8 cellular contexts compared by ENCODE assay signal in genomic region chr15:37764733-37765191, GRCh38.
DNase-seq lines count a peak whose midpoint lies in the region; ATAC-seq and TF ChIP-seq lines count a peak whose summit lies in the region.

No MANE protein-coding gene starts in this region.

- H3K27ac ChIP-seq in cardiac muscle cell: no peak overlapping the region
- H3K27ac ChIP-seq in Panc1 (ENCODE audit: low read length): no peak overlapping the region

- POLR2A ChIA-PET in Panc1 (lab: Charles Lee): no interaction called here

- H3K4me1 ChIP-seq in cardiac muscle cell (ENCODE audit: low read depth) (no peaks in the 10 kb centered on the region), Panc1 (ENCODE audit: control insufficient read depth, insufficient read depth, low read length) (no peaks in the 10 kb centered on the region)

- in situ Hi-C loops in Panc1 (cut with HindIII; ENCODE audit: low pct_unique_long_range_greater_than_20kb, low sequenced_read_pairs): no loop called here

- H3K9me3 ChIP-seq in cardiac muscle cell (ENCODE audit: low read depth): no peaks in the 10 kb centered on the region
- H3K9me3 ChIP-seq in Panc1 (ENCODE audit: control insufficient read depth, insufficient read depth, low read depth, low read length): no peaks in the 10 kb centered on the region; the same call in 1 of the 2 replicates

- ATAC-seq in left ventricle myocardium superior (no peak), HG02981 (IDR thresholded peaks at IDR 0.05; ENCODE audit: unreplicated experiment) (peak; percentile 64), Panc1 (no peak), GM21737 (IDR thresholded peaks at IDR 0.05; ENCODE audit: unreplicated experiment) (no peak)

- H3K4me3 ChIP-seq in cardiac muscle cell (no peak overlapping the region), Panc1 (ENCODE audit: low read depth in 2 of 2, low read length in 2 of 2) (no peak overlapping the region)

- intact Hi-C loops in left ventricle myocardium superior (cut with micrococcal nuclease) (no loop called here), Panc1 (cut with micrococcal nuclease; ENCODE audit: unreplicated experiment) (no loop called here)

- TF ChIP-seq CTCF in cardiac muscle cell (IDR thresholded peaks at IDR 0.05; ENCODE audit: low read depth, low read length): peak; percentile 69
- TF ChIP-seq CTCF in Panc1 (IDR thresholded peaks at IDR 0.05): peak; percentile 56; the same call in 1 of the 2 replicates

- peak; percentile 12 to 81 for DNase-seq in cardiac muscle cell (ENCODE audit: low read depth in 1 of 2, low spot score in 1 of 2)
- DNase-seq in left ventricle myocardium superior: no peak
- no peak for DNase-seq in Panc1 (ENCODE audit: low read depth, low spot score)
- DNase-seq in dermis microvascular lymphatic vessel endothelial cell (ENCODE audit: low read depth in 2 of 2): peak; percentile 48 to 50
- DNase-seq in mucosa of gallbladder (ENCODE audit: low spot score): peak; percentile 36
- no peak for DNase-seq in T-helper 9 cell

- CTCF ChIA-PET in Panc1 (lab: Charles Lee): no interaction called here

- no peaks in the 10 kb centered on the region for H3K27me3 ChIP-seq in cardiac muscle cell
- no peaks in the 10 kb centered on the region for H3K27me3 ChIP-seq in Panc1 (ENCODE audit: control insufficient read depth, insufficient read depth, low read length)

- H3K36me3 ChIP-seq in cardiac muscle cell (no peaks in the 10 kb centered on the region), Panc1 (ENCODE audit: control insufficient read depth, insufficient read depth, low read length) (no peaks in the 10 kb centered on the region)

- no TSS peak for BruUV-seq in Panc1 (replicated peaks; lab: Mats Ljungman, UMichigan)

Comparison
In these comparisons a context has a peak if more than half of its experiments do, and no peak if none do; other contexts are left out.
1. DNase-seq: peak in cardiac muscle cell (2 of 2), dermis microvascular lymphatic vessel endothelial cell (2 of 2) and mucosa of gallbladder (single experiment); none in left ventricle myocardium superior (single experiment), Panc1 (single experiment) and T-helper 9 cell (single experiment).